In the genomic region with DNA sequence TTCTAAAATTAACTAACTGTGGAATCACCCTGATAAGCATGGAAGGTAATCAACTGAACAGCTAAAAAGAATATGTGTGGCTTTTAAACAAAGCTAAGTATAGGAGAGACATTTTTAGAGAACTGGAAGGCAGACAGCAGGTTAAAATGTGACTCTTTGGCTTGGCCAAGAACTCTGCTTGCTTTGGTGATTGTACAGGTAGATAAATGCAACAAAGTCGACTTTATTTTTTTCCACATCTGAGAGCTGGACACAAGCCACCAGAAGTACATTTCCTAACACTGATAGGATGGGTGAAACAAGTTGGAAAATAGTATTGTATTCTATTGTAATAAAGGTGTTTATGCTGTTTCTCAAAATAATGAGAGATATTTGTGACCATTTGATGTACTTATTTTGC, we compare ENCODE assay signal across 24 cellular contexts.
DNase-seq lines count a peak whose midpoint lies in the region; ATAC-seq, FAIRE-seq and TF ChIP-seq lines count a peak whose summit lies in the region.
"Had no signal": no experiment of that assay in that cellular context is flagged by ENCODE, and none has a peak within 500 bp of the region (broad histone marks: within the 10 kb centered on the region; RNA-seq: fewer than 3 reads in every experiment).

No MANE protein-coding gene starts in this region.

- H3K4me2 ChIP-seq in HepG2 (ENCODE audit: low read depth, low read length): no peak overlapping the region
- H3K4me2 ChIP-seq: BLaER1 treated with 17β-estradiol and CSF1 and Interleukin-3, amounts not matched to agents 10 nM and 100 nM had no signal

- no peak for TF ChIP-seq CTCF in right lobe of liver (IDR thresholded peaks at IDR 0.05)
- TF ChIP-seq CTCF in HepG2 (CRISPR knock-in tag; IDR thresholded peaks at IDR 0.05): no peak
- no peak for TF ChIP-seq CTCF in VCaP (conservative IDR thresholded peaks at IDR 0.05)
- no peak for TF ChIP-seq CTCF in body of pancreas (IDR thresholded peaks at IDR 0.05)
- no peak for TF ChIP-seq CTCF in pancreas (IDR thresholded peaks at IDR 0.05)
- TF ChIP-seq CTCF in BE2C (IDR thresholded peaks at IDR 0.05; ENCODE audit: low read depth, low read length): no peak

- POLR2A ChIA-PET in HepG2 (lab: Yijun Ruan, JAX): no interaction called here

- in situ Hi-C loops in HepG2 (cut with HindIII; ENCODE audit: extremely low pct_ligation_motif_present, low pct_unique_long_range_greater_than_20kb): no loop called here

- no peaks in the 10 kb centered on the region for H3K79me2 ChIP-seq in HepG2 (ENCODE audit: insufficient read depth, low read length)

- H3K4me1 ChIP-seq in right lobe of liver: no peaks in the 10 kb centered on the region
- H3K4me1 ChIP-seq in HepG2 (ENCODE audit: insufficient read depth, low read length): no peaks in the 10 kb centered on the region
- H3K4me1 ChIP-seq in body of pancreas: peaks cover 6% of the 10 kb centered on the region
- no peaks in the 10 kb centered on the region for H3K4me1 ChIP-seq in pancreas
- no peaks in the 10 kb centered on the region for H3K4me1 ChIP-seq in BE2C
- H3K4me1 ChIP-seq: BLaER1 treated with 17β-estradiol and CSF1 and Interleukin-3, amounts not matched to agents 10 nM and 100 nM; Caco-2 had no signal

- 14% methylated on average over 1 of the region's 1 CpG for WGBS in right lobe of liver (ENCODE audit: insufficient coverage, low coverage, low lambda C conversion rate, missing lambda C conversion rate)
- WGBS in HepG2 (ENCODE audit: low lambda C conversion rate): 0% methylated on average over 1 of the region's 1 CpG
- 17 to 32% methylated on average over 1 of the region's 1 CpG for WGBS in body of pancreas, 2 donors
- 11 to 22% methylated on average over 1 of the region's 1 CpG for WGBS in pancreas, 2 donors

- CTCF ChIA-PET in HepG2 (lab: Yijun Ruan, JAX; ENCODE audit: low intra/inter-chr PET ratio, low total read pairs): no interaction called here

- no peak for FAIRE-seq in HepG2 (lab: Jason Lieb, UNC)
- no peak for FAIRE-seq in pancreas (lab: Jason Lieb, UNC)
- FAIRE-seq: D721Med, GM12878, GM12892 had no signal

- H3K9me3 ChIP-seq in right lobe of liver: no peaks in the 10 kb centered on the region
- H3K9me3 ChIP-seq in HepG2 (ENCODE audit: low read length): no peaks in the 10 kb centered on the region
- H3K9me3 ChIP-seq in body of pancreas: no peaks in the 10 kb centered on the region
- no peaks in the 10 kb centered on the region for H3K9me3 ChIP-seq in pancreas
- no peaks in the 10 kb centered on the region for H3K9me3 ChIP-seq in BE2C
- H3K9me3 ChIP-seq: BLaER1 treated with 17β-estradiol and CSF1 and Interleukin-3, amounts not matched to agents 10 nM and 100 nM; Caco-2 had no signal

- peak in 3 of 4 donors; percentile 28 to 76 (median 29) for ATAC-seq in right lobe of liver
- no peak for ATAC-seq in HepG2
- no peak for ATAC-seq in body of pancreas
- ATAC-seq in pancreas: peak; percentile 46 to 88 (median 70)
- no peak for ATAC-seq in HG03439 (IDR thresholded peaks at IDR 0.05; ENCODE audit: unreplicated experiment)
- ATAC-seq: CD8-positive, alpha-beta T cell; GM12878 had no signal

- no peak overlapping the region for H3K9ac ChIP-seq in HepG2 (ENCODE audit: insufficient read depth, low read depth, low read length)
- H3K9ac ChIP-seq: BLaER1 treated with 17β-estradiol and CSF1 and Interleukin-3, amounts not matched to agents 10 nM and 100 nM had no signal

- TF ChIP-seq POLR2A in right lobe of liver (IDR thresholded peaks at IDR 0.05): no peak
- no peak for TF ChIP-seq POLR2A in HepG2 (IDR thresholded peaks at IDR 0.05; ENCODE audit: insufficient read depth in 1 of 2, low read depth in 2 of 2, low read length in 2 of 2)
- no peak for TF ChIP-seq POLR2A in body of pancreas (IDR thresholded peaks at IDR 0.05)

- no peak overlapping the region for H3K4me3 ChIP-seq in right lobe of liver
- H3K4me3 ChIP-seq in HepG2 (replicated peaks in 1 of 3; ENCODE audit: insufficient read depth in 1 of 3, low read depth in 2 of 3, low read length in 3 of 3): no peak overlapping the region
- H3K4me3 ChIP-seq in body of pancreas: no peak overlapping the region
- H3K4me3 ChIP-seq in pancreas: no peak overlapping the region
- H3K4me3 ChIP-seq in BE2C (ENCODE audit: low read depth, low read length): no peak overlapping the region
- H3K4me3 ChIP-seq: BLaER1 treated with 17β-estradiol and CSF1 and Interleukin-3, amounts not matched to agents 10 nM and 100 nM; GM12878 had no signal

- no peak for TF ChIP-seq EP300 in HepG2 (IDR thresholded peaks at IDR 0.05; ENCODE audit: low read depth in 2 of 2, low read length in 2 of 2)
- TF ChIP-seq EP300 in HepG2 (CRISPR knock-in tag; IDR thresholded peaks at IDR 0.05; ENCODE audit: borderline replicate concordance): no peak

- H3K27me3 ChIP-seq in right lobe of liver: no peaks in the 10 kb centered on the region
- no peaks in the 10 kb centered on the region for H3K27me3 ChIP-seq in HepG2 (ENCODE audit: control insufficient read depth in 1 of 2, insufficient read depth in 2 of 2, low read length in 2 of 2)
- H3K27me3 ChIP-seq in body of pancreas: no peaks in the 10 kb centered on the region
- no peaks in the 10 kb centered on the region for H3K27me3 ChIP-seq in pancreas
- no peaks in the 10 kb centered on the region for H3K27me3 ChIP-seq in BE2C

- no peak for TF ChIP-seq RAD21 in HepG2 (CRISPR knock-in tag; IDR thresholded peaks at IDR 0.05)

- H3K27ac ChIP-seq in right lobe of liver: no peak overlapping the region
- H3K27ac ChIP-seq in HepG2 (ENCODE audit: extremely low read length, insufficient read depth, low read length): no peak overlapping the region
- peak overlapping the region; percentile 27; the same call in 1 of the 2 replicates for H3K27ac ChIP-seq in VCaP
- no peak overlapping the region for H3K27ac ChIP-seq in body of pancreas
- no peak overlapping the region for H3K27ac ChIP-seq in pancreas
- H3K27ac ChIP-seq: 22Rv1; BLaER1 treated with 17β-estradiol and CSF1 and Interleukin-3, amounts not matched to agents 10 nM and 100 nM; C4-2B had no signal

- no peaks in the 10 kb centered on the region for H4K20me1 ChIP-seq in HepG2 (ENCODE audit: insufficient read depth, low read length)
- H4K20me1 ChIP-seq: BLaER1 treated with 17β-estradiol and CSF1 and Interleukin-3, amounts not matched to agents 10 nM and 100 nM had no signal

- intact Hi-C loops in right lobe of liver (cut with DNase I): no loop called here
- intact Hi-C loops in HepG2 (cut with micrococcal nuclease; ENCODE audit: unreplicated experiment): no loop called here
- intact Hi-C loops in body of pancreas (cut with DNase I): no loop called here
- intact Hi-C loops in pancreas (cut with DNase I): no loop called here

- no peak overlapping the region for H2AFZ ChIP-seq in HepG2 (ENCODE audit: low read length)

- H3K36me3 ChIP-seq in right lobe of liver (no peaks in the 10 kb centered on the region), HepG2 (replicated peaks in 1 of 2; ENCODE audit: control insufficient read depth in 1 of 2, insufficient read depth in 2 of 2, low read length in 2 of 2) (no peaks in the 10 kb centered on the region), body of pancreas (replicated peaks in 1 of 2; ENCODE audit: insufficient read depth in 1 of 2, low read depth in 2 of 2) (no peaks in the 10 kb centered on the region), pancreas (no peaks in the 10 kb centered on the region), BE2C (no peaks in the 10 kb centered on the region)
- H3K36me3 ChIP-seq: BLaER1 treated with 17β-estradiol and CSF1 and Interleukin-3, amounts not matched to agents 10 nM and 100 nM had no signal

- no TSS peak for BruUV-seq in HepG2 (replicated peaks; lab: Mats Ljungman, UMichigan)

- DNase-seq in right lobe of liver (peak in 1 of 3 donors; percentile 39), HepG2 (ENCODE audit: low spot score) (no peak), body of pancreas (peak in 3 of 4 donors; percentile 10 to 30 (median 16)), pancreas (peak in 2 of 6 donors; percentile 2 to 14), hypothalamus (lab: John Stamatoyannopoulos, UW) (no peak), BE2C (no peak)
- DNase-seq: ACHN; Caco-2; Calu3; CD4-positive, alpha-beta T cell; CD8-positive, alpha-beta T cell; DMS53; DMS79; DND-41; EL; GDM1 had no signal

TF ChIP-seq in HepG2, 621 proteins besides CTCF, POLR2A, EP300 and RAD21 (continues in another document):
- TF ChIP-seq TOPORS (CRISPR knock-in tag; IDR thresholded peaks at IDR 0.05): no peak
- TF ChIP-seq SAP130 (CRISPR knock-in tag; IDR thresholded peaks at IDR 0.05; ENCODE audit: low read depth): no peak
- TF ChIP-seq E2F1 (CRISPR knock-in tag; IDR thresholded peaks at IDR 0.05): no peak
- no peak for TF ChIP-seq ZNF780A (CRISPR knock-in tag; IDR thresholded peaks at IDR 0.05)
- TF ChIP-seq ZSCAN30 (CRISPR knock-in tag; IDR thresholded peaks at IDR 0.05): no peak

Comparison
In these comparisons a context has a peak if more than half of its experiments do, and no peak if none do; other contexts are left out.
1. ATAC-seq: peak in right lobe of liver (3 of 4) and pancreas (4 of 4); none in HepG2 (single experiment), body of pancreas (single experiment) and HG03439 (single experiment).
2. DNase-seq: peak in body of pancreas (3 of 4); none in HepG2 (single experiment), hypothalamus (0 of 51) and BE2C (single experiment).